Comparison of ENCODE assay signal across 11 cellular contexts in the genomic region with DNA sequence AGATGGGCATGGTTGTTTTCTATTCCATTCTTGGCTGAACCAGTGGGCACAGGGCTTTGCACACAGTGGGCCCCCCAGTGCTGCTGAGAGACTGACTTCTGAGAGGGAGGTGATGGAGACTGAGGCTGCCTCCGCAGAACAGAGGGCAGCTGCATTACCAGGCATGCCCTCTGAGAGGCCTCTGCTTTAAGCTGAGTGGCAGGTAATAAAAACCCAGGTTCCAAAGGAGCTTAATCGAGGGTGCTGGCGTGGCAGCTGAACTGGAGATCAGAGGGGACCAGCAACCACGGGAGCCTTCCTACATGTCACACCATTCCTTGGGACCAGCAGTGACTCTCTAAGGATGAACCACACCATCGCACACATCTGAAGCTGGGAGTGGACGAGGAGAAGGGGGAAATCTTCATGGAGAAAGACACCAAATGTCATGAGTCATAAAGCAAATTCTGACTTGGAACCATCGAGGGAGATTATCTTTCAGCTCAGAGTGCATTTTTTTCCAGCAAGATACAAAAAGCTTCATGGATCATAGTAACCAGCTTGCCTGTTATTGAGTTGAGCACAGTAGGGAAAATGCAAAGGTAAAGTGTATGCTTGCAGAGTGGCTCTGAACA. TPM values are rescaled to one million over a fixed set of nuclear protein-coding genes. Genes with fewer than 3 reads are reported as not detected.
DNase-seq lines count a peak whose midpoint lies in the region; ATAC-seq and TF ChIP-seq lines count a peak whose summit lies in the region.
"Had no signal": no experiment of that assay in that cellular context is flagged by ENCODE, and none has a peak within 500 bp of the region (broad histone marks: within the 10 kb centered on the region; RNA-seq: fewer than 3 reads in every experiment).

No MANE protein-coding gene starts in this region.

- no peak overlapping the region for H3K4me3 Mint-ChIP-seq in nephron progenitor cell
- H3K4me3 Mint-ChIP-seq: stimulated activated effector memory CD8-positive, alpha-beta T cell treated with anti-CD3 and anti-CD28 coated beads, Interleukin-12 subunit alpha, Interleukin-12 subunit beta, amount 100 ng/mL, for 72 hours had no signal

- H3K36me3 Mint-ChIP-seq in nephron progenitor cell (ENCODE audit: low read depth): peaks cover 39% of the 10 kb centered on the region

- H3K4me1 Mint-ChIP-seq in nephron progenitor cell: peaks cover 48% of the 10 kb centered on the region

- H3K27ac Mint-ChIP-seq in nephron progenitor cell: peak overlapping the region; percentile 73

- no peak for ATAC-seq in HG02623 (IDR thresholded peaks at IDR 0.05; ENCODE audit: unreplicated experiment)
- ATAC-seq in HG03354 (IDR thresholded peaks at IDR 0.05; ENCODE audit: poor library complexity, severe bottlenecking, unreplicated experiment): no peak
- ATAC-seq: stimulated activated effector memory CD8-positive, alpha-beta T cell treated with anti-CD3 and anti-CD28 coated beads, Interleukin-12 subunit alpha, Interleukin-12 subunit beta, amount 100 ng/mL, for 72 hours had no signal

- H3K4me3 ChIP-seq in epithelial cell of proximal tubule (ENCODE audit: low read depth, low read length): no peak overlapping the region

- DNase-seq in EH (ENCODE audit: low read depth): peak; percentile 36
- peak; percentile 64 for DNase-seq in NCI-H2196 (lab: John Stamatoyannopoulos, UW; ENCODE audit: unreplicated experiment)
- DNase-seq in epithelial cell of proximal tubule (ENCODE audit: low read depth): no peak
- DNase-seq in nephron progenitor cell: no peak
- DNase-seq in EL: no peak
- DNase-seq in stimulated activated CD4-positive, alpha-beta T cell treated with anti-CD3 and anti-CD28 coated beads, Interleukin-1b, Interleukin-23, amount 100 ng/mL, for 48 hours: no peak
- DNase-seq: caudate nucleus, SIG-M5 had no signal

- no peaks in the 10 kb centered on the region for H3K9me3 Mint-ChIP-seq in nephron progenitor cell
- H3K9me3 Mint-ChIP-seq: stimulated activated effector memory CD8-positive, alpha-beta T cell treated with anti-CD3 and anti-CD28 coated beads, Interleukin-12 subunit alpha, Interleukin-12 subunit beta, amount 100 ng/mL, for 72 hours had no signal

- peak; percentile 33 for TF ChIP-seq CTCF in epithelial cell of proximal tubule (conservative IDR thresholded peaks at IDR 0.05; ENCODE audit: low read depth, low read length)
- TF ChIP-seq CTCF in nephron progenitor cell (IDR thresholded peaks at IDR 0.05): peak; percentile 30

- no peaks in the 10 kb centered on the region for H3K27me3 Mint-ChIP-seq in nephron progenitor cell (ENCODE audit: low read depth, poor library complexity)

RNA-seq across cellular contexts. Expression of a gene that starts 24.6 kb away (rescaled TPM):
- total RNA-seq in epithelial cell of proximal tubule: 45.1 and 46.4 TPM in 2 replicates

Comparison
In these comparisons a context has a peak if more than half of its experiments do, and no peak if none do; other contexts are left out.
1. DNase-seq: peak in EH (single experiment) and NCI-H2196 (single experiment); none in epithelial cell of proximal tubule (single experiment), nephron progenitor cell (single experiment), EL (single experiment) and stimulated activated CD4-positive, alpha-beta T cell treated with anti-CD3 and anti-CD28 coated beads, Interleukin-1b, Interleukin-23, amount 100 ng/mL, for 48 hours (single experiment).